In genomic region chr7:44200699-44201461, GRCh38 we compare ENCODE assay signal across 8 cellular contexts. TPM values are rescaled to one million over a fixed set of nuclear protein-coding genes. Genes with fewer than 3 reads are reported as not detected.
DNase-seq lines count a peak whose midpoint lies in the region; ATAC-seq, FAIRE-seq and TF ChIP-seq lines count a peak whose summit lies in the region.

Gene YKT6, plus strand, starts transcription at chr7:44200978. Its CDS starts 158 bp downstream, at chr7:44201136.

- peaks cover 19% of the 10 kb centered on the region for H3K79me1 ChIP-seq in mesendoderm (ENCODE audit: low read length)

- H3K9me3 Mint-ChIP-seq in endodermal cell = no peaks in the 10 kb centered on the region

- H3K27ac Mint-ChIP-seq in endodermal cell = peak within 1 kb of the TSS; percentile 89

- H3K9ac ChIP-seq in endodermal cell (ENCODE audit: extremely low read depth, low read length, poor library complexity, severe bottlenecking) = peak within 1 kb of the TSS; percentile 61
- peak within 1 kb of the TSS; percentile 97 for H3K9ac ChIP-seq in mesendoderm (ENCODE audit: low read length)

- peaks cover 20% of the 10 kb centered on the region for H3K27me3 Mint-ChIP-seq in endodermal cell (ENCODE audit: insufficient read depth)

- peak; percentile 97 for FAIRE-seq in HTR-8/SVneo (lab: Jason Lieb, UNC)

- H3K27me3 ChIP-seq in endodermal cell (ENCODE audit: control insufficient read depth, insufficient read depth, low read length, poor library complexity, severe bottlenecking) (peaks cover 14% of the 10 kb centered on the region), mesendoderm (ENCODE audit: insufficient read depth, low read length, poor library complexity) (no peaks in the 10 kb centered on the region)

- no peak within 1 kb of the TSS for H2BK120ac ChIP-seq in mesendoderm (ENCODE audit: low read depth, low read length)

- ATAC-seq in GM21367 (IDR thresholded peaks at IDR 0.05; ENCODE audit: unreplicated experiment) = peak; percentile 99

- H3K27ac ChIP-seq in endodermal cell (ENCODE audit: low read depth, low read length) = peak within 1 kb of the TSS; percentile 80
- H3K27ac ChIP-seq in mesendoderm (ENCODE audit: low read depth, low read length) = no peak within 1 kb of the TSS

- peak within 1 kb of the TSS; percentile 99 for H3K56ac ChIP-seq in mesendoderm (ENCODE audit: low read length)

- H3K4me1 ChIP-seq in endodermal cell (ENCODE audit: control insufficient read depth, insufficient read depth, low read length) (no peaks in the 10 kb centered on the region), mesendoderm (ENCODE audit: control insufficient read depth, low read depth, low read length) (no peaks in the 10 kb centered on the region)

- DNase-seq in Caki2 (ENCODE audit: low read depth) = peak; percentile 96
- peak; percentile 98 for DNase-seq in HTR-8/SVneo (ENCODE audit: insufficient read length, low spot score)
- DNase-seq in NOMO-1 treated with DMSO at 0.1 percent for 48 hours (lab: John Stamatoyannopoulos, UW; ENCODE audit: unreplicated experiment) = peak; percentile 95
- peak; percentile 67 to 89 (median 84) for DNase-seq in activated CD8-positive, alpha-beta memory T cell treated with anti-CD3 and anti-CD28 coated beads for 48 hours (ENCODE audit: low read depth in 2 of 3, low spot score in 2 of 3)
- peak; percentile 96 for DNase-seq in endodermal cell
- peak; percentile 98 for DNase-seq in mesendoderm
- DNase-seq in stimulated activated CD8-positive, alpha-beta memory T cell treated with anti-CD3 and anti-CD28 coated beads, Interleukin-15, amount 100 ng/mL, for 1 hour (ENCODE audit: low read depth) = peak; percentile 90

- in situ Hi-C loops in Caki2 (cut with HindIII; ENCODE audit: low pct_unique_long_range_greater_than_20kb, low sequenced_read_pairs) = no loop called here

- H3K79me2 ChIP-seq in mesendoderm (ENCODE audit: control insufficient read depth, insufficient read depth, low read length) = peaks cover 27% of the 10 kb centered on the region

- peaks cover 14% of the 10 kb centered on the region for H3K36me3 Mint-ChIP-seq in endodermal cell (ENCODE audit: low read depth)

- H2BK15ac ChIP-seq in mesendoderm (replicated peaks; ENCODE audit: low read depth) = no peak within 1 kb of the TSS

- TF ChIP-seq CTCF in endodermal cell (conservative IDR thresholded peaks at IDR 0.05) = peak; percentile 76

- H4K8ac ChIP-seq in mesendoderm (ENCODE audit: low read depth, low read length) = no peak within 1 kb of the TSS

- H4K5ac ChIP-seq in mesendoderm (ENCODE audit: low read length) = no peak within 1 kb of the TSS

- peak within 1 kb of the TSS; percentile 25 for H3K4ac ChIP-seq in mesendoderm (ENCODE audit: low read depth, low read length)

- H3K9me3 ChIP-seq in endodermal cell (ENCODE audit: control insufficient read depth, low read length) = no peaks in the 10 kb centered on the region

- no peak within 1 kb of the TSS for H2BK5ac ChIP-seq in mesendoderm (ENCODE audit: low read length)

- H3K4me1 Mint-ChIP-seq in endodermal cell = peaks cover 13% of the 10 kb centered on the region

- H3K36me3 ChIP-seq in endodermal cell (ENCODE audit: control insufficient read depth, insufficient read depth, low read length) (peaks cover 25% of the 10 kb centered on the region), mesendoderm (ENCODE audit: control insufficient read depth, insufficient read depth, low read length) (no peaks in the 10 kb centered on the region)

- H3K4me3 Mint-ChIP-seq in endodermal cell = peak within 1 kb of the TSS; percentile 89

- H2AK5ac ChIP-seq in mesendoderm (ENCODE audit: low read length) = no peak within 1 kb of the TSS

- peak within 1 kb of the TSS; percentile 98 for H3K4me3 ChIP-seq in endodermal cell (ENCODE audit: low read length)
- H3K4me3 ChIP-seq in mesendoderm (ENCODE audit: low read length) = peak within 1 kb of the TSS; percentile 99

- H3K18ac ChIP-seq in mesendoderm (ENCODE audit: low read length) = no peak within 1 kb of the TSS

- peak within 1 kb of the TSS; percentile 78 for H3K4me2 ChIP-seq in mesendoderm (ENCODE audit: low read length)

- 0 to 2% methylated on average over 20 to 58 of the region's 58 CpGs for WGBS in endodermal cell (ENCODE audit: insufficient coverage in 1 of 2, insufficient read length in 1 of 2), 2 experiments
- no CpG with 5 or more reads among the region's 58 CpGs for WGBS in mesendoderm (ENCODE audit: extremely low coverage, insufficient coverage, low lambda C conversion rate)

- peak within 1 kb of the TSS; percentile 80 for H3K23ac ChIP-seq in mesendoderm (ENCODE audit: low read length)

RNA-seq across cellular contexts. Expression of gene YKT6, which starts in this region (rescaled TPM):
- total RNA-seq in Caki2 (2014; rRNA removed; shearing (Covaris generic); ENCODE audit: low replicate concordance) = 71.2 and 102 TPM in 2 replicates
- 100 to 1,000 TPM in 1 of 2 donors, 10 to 100 TPM in 1; 96.2 to 101 TPM for total RNA-seq in endodermal cell
- polyA plus RNA-seq in endodermal cell (2013, experiment 1 of 2) = 93.6 TPM
- polyA plus RNA-seq in endodermal cell (2013, experiment 2 of 2) = 85.7 TPM
- polyA plus RNA-seq in mesendoderm (2013, experiment 1 of 2) = 85.8 TPM
- 88.1 TPM for polyA plus RNA-seq in mesendoderm (2013, experiment 2 of 2)
